In genomic region chr22:36356708-36357694, GRCh38 we compare ENCODE assay signal across 8 cellular contexts. TPM values are rescaled to one million over a fixed set of nuclear protein-coding genes. Genes with fewer than 3 reads are reported as not detected.
DNase-seq lines count a peak whose midpoint lies in the region; ATAC-seq, FAIRE-seq and TF ChIP-seq lines count a peak whose summit lies in the region.

No MANE protein-coding gene starts in this region.

- peak overlapping the region; percentile 40 for H3K4me2 ChIP-seq in skeletal muscle satellite cell (ENCODE audit: low read length)

- H3K36me3 ChIP-seq in endodermal cell (ENCODE audit: control insufficient read depth, insufficient read depth, low read length), result peaks cover 25% of the 10 kb centered on the region
- H3K36me3 ChIP-seq in skeletal muscle satellite cell (ENCODE audit: insufficient read depth, low read length), result peaks cover 31% of the 10 kb centered on the region

- DNase-seq in GM12864 (ENCODE audit: low read depth), result no peak
- DNase-seq in activated B cell treated with CpG ODN at 0.5 μM for 24 hours, result no peak
- DNase-seq in endodermal cell, result no peak
- DNase-seq in HT-29 (ENCODE audit: low spot score), result no peak
- DNase-seq in frontal cortex (ENCODE audit: low spot score in 2 of 2), result no peak
- DNase-seq in GM20000 (ENCODE audit: low spot score), result no peak
- no peak for DNase-seq in ureter (ENCODE audit: low spot score)

- no peak for ATAC-seq in activated B cell treated with CpG ODN at 0.5 μM for 24 hours (ENCODE audit: low read depth)

- CTCF ChIA-PET in activated B cell treated with CpG ODN at 0.5 μM for 24 hours (lab: Charles Lee), result interaction anchor here (1.0 to 3.6 kb wide), 3 partner anchors 21 to 113 kb away, joined by 3 to 15 read pairs (median 4); no protein-coding TSS in a partner anchor

- H3K27me3 ChIP-seq in endodermal cell (ENCODE audit: control insufficient read depth, insufficient read depth, low read length, poor library complexity, severe bottlenecking) (no peaks in the 10 kb centered on the region), skeletal muscle satellite cell (ENCODE audit: control insufficient read depth, insufficient read depth, low read length) (no peaks in the 10 kb centered on the region)

- H3K4me3 Mint-ChIP-seq in activated B cell treated with CpG ODN at 0.5 μM for 24 hours, result peak overlapping the region; percentile 58
- H3K4me3 Mint-ChIP-seq in endodermal cell, result no peak overlapping the region

- no peaks in the 10 kb centered on the region for H3K9me3 Mint-ChIP-seq in activated B cell treated with CpG ODN at 0.5 μM for 24 hours
- H3K9me3 Mint-ChIP-seq in endodermal cell, result no peaks in the 10 kb centered on the region

- H3K4me1 Mint-ChIP-seq in activated B cell treated with CpG ODN at 0.5 μM for 24 hours (peaks cover 98% of the 10 kb centered on the region), endodermal cell (peaks cover 62% of the 10 kb centered on the region)

- peak overlapping the region; percentile 73 for H3K27ac Mint-ChIP-seq in activated B cell treated with CpG ODN at 0.5 μM for 24 hours
- peak overlapping the region; percentile 50 for H3K27ac Mint-ChIP-seq in endodermal cell

- peaks cover 55% of the 10 kb centered on the region for H3K36me3 Mint-ChIP-seq in activated B cell treated with CpG ODN at 0.5 μM for 24 hours (ENCODE audit: low read depth)
- H3K36me3 Mint-ChIP-seq in endodermal cell (ENCODE audit: low read depth), result peaks cover 13% of the 10 kb centered on the region

- H3K9me3 ChIP-seq in endodermal cell (ENCODE audit: control insufficient read depth, low read length) (no peaks in the 10 kb centered on the region), skeletal muscle satellite cell (replicated peaks; ENCODE audit: low read length) (no peaks in the 10 kb centered on the region)

- H3K27ac ChIP-seq in endodermal cell (ENCODE audit: low read depth, low read length), result no peak overlapping the region

- H3K4me1 ChIP-seq in endodermal cell (ENCODE audit: control insufficient read depth, insufficient read depth, low read length), result peaks cover 32% of the 10 kb centered on the region
- H3K4me1 ChIP-seq in skeletal muscle satellite cell (ENCODE audit: control insufficient read depth, insufficient read depth, low read length), result peaks cover 88% of the 10 kb centered on the region

- FAIRE-seq in frontal cortex (lab: Jason Lieb, UNC), result no peak

- intact Hi-C loops in activated B cell treated with CpG ODN at 0.5 μM for 24 hours (cut with micrococcal nuclease), result loop anchor here (1.0 kb wide), 1 partner anchor 8 kb away; no protein-coding TSS in a partner anchor

- peak overlapping the region; percentile 0; the same call in 1 of the 2 replicates for H3K4me3 ChIP-seq in GM12864 (ENCODE audit: low read depth, low read length)
- no peak overlapping the region for H3K4me3 ChIP-seq in endodermal cell (ENCODE audit: low read length)
- H3K4me3 ChIP-seq in skeletal muscle satellite cell (ENCODE audit: low read length), result no peak overlapping the region

- 92 to 93% methylated on average over 19 to 28 of the region's 28 CpGs for WGBS in endodermal cell (ENCODE audit: insufficient coverage in 1 of 2, insufficient read length in 1 of 2), 2 experiments

- POLR2A ChIA-PET in activated B cell treated with CpG ODN at 0.5 μM for 24 hours (lab: Charles Lee), result interaction anchor here (0.6 to 3.1 kb wide), 8 partner anchors 13 to 51 kb away, joined by 3 to 14 read pairs (median 4); partner anchors contain the start of gene MYH9

- no peak for TF ChIP-seq CTCF in GM12864 (IDR thresholded peaks at IDR 0.05; ENCODE audit: low read depth, low read length, missing control alignments)
- no peak for TF ChIP-seq CTCF in activated B cell treated with CpG ODN at 0.5 μM for 24 hours (IDR thresholded peaks at IDR 0.05)
- no peak for TF ChIP-seq CTCF in endodermal cell (conservative IDR thresholded peaks at IDR 0.05)
- no peak for TF ChIP-seq CTCF in GM20000 (IDR thresholded peaks at IDR 0.05; ENCODE audit: extremely low read depth, missing control alignments)

- H3K9ac ChIP-seq in endodermal cell (ENCODE audit: extremely low read depth, low read length, poor library complexity, severe bottlenecking) (peak overlapping the region; percentile 42), skeletal muscle satellite cell (ENCODE audit: low read depth, low read length) (peak overlapping the region; percentile 59)

- no peaks in the 10 kb centered on the region for H3K27me3 Mint-ChIP-seq in activated B cell treated with CpG ODN at 0.5 μM for 24 hours
- H3K27me3 Mint-ChIP-seq in endodermal cell (ENCODE audit: insufficient read depth), result no peaks in the 10 kb centered on the region

RNA-seq across cellular contexts. Expression of gene MYH9, which starts 30.8 kb away (rescaled TPM):
- total RNA-seq in activated B cell treated with CpG ODN at 0.5 μM for 24 hours, result 714 and 755 TPM in 2 replicates
- 100 to 1,000 TPM; 270 to 288 TPM for total RNA-seq in endodermal cell
- 131 TPM for polyA plus RNA-seq in endodermal cell (2013, experiment 1 of 2)
- polyA plus RNA-seq in endodermal cell (2013, experiment 2 of 2), result 136 TPM
- 248 and 329 TPM in 2 replicates for total RNA-seq in skeletal muscle satellite cell (2012; rRNA removed)
- 258 and 259 TPM in 2 replicates for total RNA-seq in HT-29 (2014; rRNA removed; shearing (Covaris generic))
- total RNA-seq in frontal cortex, result 32.2 TPM
- 810 TPM for total RNA-seq in ureter
